ENCODE assay signal across 1 cellular context in genomic region chr7:73706122-73707044, GRCh38.
TF ChIP-seq lines count a peak whose summit lies in the region.

No MANE protein-coding gene starts in this region.

TF ChIP-seq in GM12878, 131 proteins besides CTCF, POLR2A, EP300 and RAD21:
- no peak for TF ChIP-seq JUND (IDR thresholded peaks at IDR 0.05; ENCODE audit: low read depth, low read length)
- no peak for TF ChIP-seq NR2C1 (IDR thresholded peaks at IDR 0.05)
- TF ChIP-seq TAF1 (IDR thresholded peaks at IDR 0.05; ENCODE audit: borderline replicate concordance, low read depth, low read length) = no peak
- TF ChIP-seq PAX8 (IDR thresholded peaks at IDR 0.05) = no peak
- no peak for TF ChIP-seq ZBTB4 (CRISPR knock-in tag; IDR thresholded peaks at IDR 0.05)
- TF ChIP-seq ZBED1 (IDR thresholded peaks at IDR 0.05; ENCODE audit: borderline replicate concordance) = no peak
- no peak for TF ChIP-seq ZZZ3 (IDR thresholded peaks at IDR 0.05; ENCODE audit: control insufficient read depth, insufficient read length, low read depth)
- TF ChIP-seq POLR2AphosphoS2 (IDR thresholded peaks at IDR 0.05; ENCODE audit: low read depth, low read length) = no peak
- TF ChIP-seq FOS (IDR thresholded peaks at IDR 0.05; ENCODE audit: borderline replicate concordance, extremely low read depth, insufficient read length) = no peak
- no peak for TF ChIP-seq SRF (IDR thresholded peaks at IDR 0.05; ENCODE audit: low read depth in 2 of 2, low read length in 2 of 2)
TF ChIP-seq in GM12878: peak in this region for 0.
